Comparison of ENCODE assay signal across 20 cellular contexts in genomic region chr4:154009795-154010194, GRCh38.
A peak's percentile ranks its signal among the peaks of the same experiment; 100 is the strongest.
DNase-seq lines count a peak whose midpoint lies in the region; ATAC-seq and TF ChIP-seq lines count a peak whose summit lies in the region.
"Had no signal": no experiment of that assay in that cellular context is flagged by ENCODE, and none has a peak within 500 bp of the region (broad histone marks: within the 10 kb centered on the region; RNA-seq: fewer than 3 reads in every experiment).

No MANE protein-coding gene starts in this region.

- BruUV-seq in mammary epithelial cell (replicated peaks; lab: Mats Ljungman, UMichigan): no TSS peak
- BruUV-seq in PC-9 (replicated peaks; lab: Mats Ljungman, UMichigan): no TSS peak

- no peaks in the 10 kb centered on the region for H3K9me3 ChIP-seq in mammary epithelial cell (replicated peaks; ENCODE audit: insufficient read depth, low read length)
- H3K9me3 ChIP-seq in gastroesophageal sphincter: no peaks in the 10 kb centered on the region
- no peaks in the 10 kb centered on the region for H3K9me3 ChIP-seq in psoas muscle
- H3K9me3 ChIP-seq in suprapubic skin: no peaks in the 10 kb centered on the region
- no peaks in the 10 kb centered on the region for H3K9me3 ChIP-seq in PC-9 (ENCODE audit: insufficient read depth, low read depth)
- H3K9me3 ChIP-seq: A549, Caco-2 had no signal

- POLR2A ChIA-PET in PC-9 (lab: Charles Lee; ENCODE audit: unreplicated experiment): no interaction called here

- H3K9me2 ChIP-seq in PC-9 (ENCODE audit: insufficient read depth): no peaks in the 10 kb centered on the region

- H2AFZ ChIP-seq in mammary epithelial cell (ENCODE audit: low read depth, low read length) (peak overlapping the region; percentile 95), PC-9 (no peak overlapping the region)

- H3K36me3 ChIP-seq in mammary epithelial cell (ENCODE audit: insufficient read depth, low read length) (no peaks in the 10 kb centered on the region), gastroesophageal sphincter (no peaks in the 10 kb centered on the region), psoas muscle (ENCODE audit: insufficient read depth in 1 of 2, low read depth in 1 of 2) (no peaks in the 10 kb centered on the region), suprapubic skin (no peaks in the 10 kb centered on the region), PC-9 (ENCODE audit: low read depth) (no peaks in the 10 kb centered on the region)

- H3K4me3 ChIP-seq in mammary epithelial cell (replicated peaks in 1 of 3; ENCODE audit: insufficient read depth in 1 of 3, low read depth in 2 of 3, low read length in 3 of 3): no peak overlapping the region
- no peak overlapping the region for H3K4me3 ChIP-seq in gastroesophageal sphincter
- no peak overlapping the region for H3K4me3 ChIP-seq in psoas muscle
- H3K4me3 ChIP-seq in suprapubic skin: no peak overlapping the region
- H3K4me3 ChIP-seq in PC-9: no peak overlapping the region
- H3K4me3 ChIP-seq: A549 had no signal

- ATAC-seq in gastroesophageal sphincter (no peak), psoas muscle (peak in 1 of 4 donors; percentile 35), HG03135 (IDR thresholded peaks at IDR 0.05; ENCODE audit: unreplicated experiment) (no peak)
- ATAC-seq: A549, Right ventricle myocardium inferior had no signal

- no peak overlapping the region for H3K4me3 Mint-ChIP-seq in chondrocyte (ENCODE audit: unreplicated experiment)
- H3K4me3 Mint-ChIP-seq: CD4-positive, alpha-beta T cell; H9 had no signal

- H4K20me1 ChIP-seq in mammary epithelial cell (ENCODE audit: insufficient read depth, low read length): no peaks in the 10 kb centered on the region
- no peaks in the 10 kb centered on the region for H4K20me1 ChIP-seq in PC-9 (ENCODE audit: insufficient read depth)

- H3K4me2 ChIP-seq in mammary epithelial cell (ENCODE audit: insufficient read depth, low read depth, low read length) (peak overlapping the region; percentile 50), PC-9 (no peak overlapping the region)
- H3K4me2 ChIP-seq: A549 had no signal

- TF ChIP-seq CTCF in mammary epithelial cell (conservative IDR thresholded peaks at IDR 0.05 in 1 of 2, IDR thresholded peaks at IDR 0.05 in 1 of 2; ENCODE audit: extremely low read depth in 1 of 2, insufficient read depth in 1 of 2, low read depth in 1 of 2, low read length in 2 of 2) (no peak), gastroesophageal sphincter (IDR thresholded peaks at IDR 0.05) (no peak), psoas muscle (IDR thresholded peaks at IDR 0.05) (no peak), suprapubic skin (IDR thresholded peaks at IDR 0.05) (no peak), PC-9 (conservative IDR thresholded peaks at IDR 0.05) (no peak), chondrocyte (IDR thresholded peaks at IDR 0.05) (no peak)

- no peaks in the 10 kb centered on the region for H3F3A ChIP-seq in PC-9 (ENCODE audit: insufficient read depth, low read depth)

- no peak overlapping the region for H3K27ac Mint-ChIP-seq in chondrocyte (ENCODE audit: unreplicated experiment)
- H3K27ac Mint-ChIP-seq: CD4-positive, alpha-beta T cell; H9 had no signal

- DNase-seq in mammary epithelial cell (no peak), psoas muscle (no peak), suprapubic skin (ENCODE audit: low spot score in 2 of 2) (no peak), PC-9 (no peak), LoVo (ENCODE audit: low spot score) (no peak), chondrocyte (ENCODE audit: low spot score) (no peak)
- DNase-seq: Caco-2; CD4-positive, alpha-beta T cell; GDM1; H9; Kasumi-1; NCI-H1105; NCI-H2081; NCI-H510A; NCI-H748 treated with DMSO at 0.1 percent for 48 hours; NK-92 treated with Interleukin-12 subunit alpha and Interleukin-12 subunit beta, amount 100 ng/mL, for 24 hours had no signal

- dilution Hi-C loops in mammary epithelial cell (cut with HindIII; ENCODE audit: low sequenced_read_pairs): no loop called here

- CTCF ChIA-PET in mammary epithelial cell (lab: Charles Lee; ENCODE audit: low non-redundant PET): no interaction called here
- CTCF ChIA-PET in PC-9 (lab: Charles Lee): no interaction called here

- intact Hi-C loops in mammary epithelial cell (cut with micrococcal nuclease): loop anchor here (5.0 kb wide), 1 partner anchor 158 kb away; no protein-coding TSS in a partner anchor
- intact Hi-C loops in psoas muscle (cut with DNase I): no loop called here
- intact Hi-C loops in PC-9 (cut with micrococcal nuclease; ENCODE audit: unreplicated experiment): no loop called here

- H3K27me3 Mint-ChIP-seq in chondrocyte (ENCODE audit: low read depth): no peaks in the 10 kb centered on the region
- H3K27me3 Mint-ChIP-seq: CD4-positive, alpha-beta T cell had no signal

- no peak overlapping the region for H3K9ac ChIP-seq in mammary epithelial cell (ENCODE audit: insufficient read depth, low read length)

- H3K27ac ChIP-seq in mammary epithelial cell (ENCODE audit: insufficient read depth, low read depth, low read length): peak overlapping the region; percentile 46
- peak overlapping the region; percentile 20 to 79 (median 74) for H3K27ac ChIP-seq in gastroesophageal sphincter
- H3K27ac ChIP-seq in psoas muscle: peak overlapping the region; percentile 10
- peak overlapping the region; percentile 73 for H3K27ac ChIP-seq in suprapubic skin
- H3K27ac ChIP-seq in PC-9: no peak overlapping the region
- H3K27ac ChIP-seq: A549 had no signal

- peaks cover 15% of the 10 kb centered on the region for H3K36me3 Mint-ChIP-seq in chondrocyte (ENCODE audit: low read depth)

- WGBS in mammary epithelial cell (ENCODE audit: low coverage, missing lambda C conversion rate): 2% methylated on average over 6 of the region's 6 CpGs
- WGBS in gastroesophageal sphincter (ENCODE audit: low coverage in 1 of 2), 2 donors: 46 to 80% methylated on average over 5 to 6 of the region's 6 CpGs
- WGBS in psoas muscle, 3 donors: 49 to 51% (median 50%) methylated on average over 6 of the region's 6 CpGs
- 48% methylated on average over 6 of the region's 6 CpGs for WGBS in suprapubic skin

- H3K4me1 ChIP-seq in mammary epithelial cell (ENCODE audit: insufficient read depth, low read length): peaks cover 22% of the 10 kb centered on the region
- peaks cover 0 to 33% (median 22%) of the 10 kb centered on the region in 3 donors for H3K4me1 ChIP-seq in gastroesophageal sphincter
- no peaks in the 10 kb centered on the region for H3K4me1 ChIP-seq in psoas muscle
- peaks cover 13% of the 10 kb centered on the region for H3K4me1 ChIP-seq in suprapubic skin
- no peaks in the 10 kb centered on the region for H3K4me1 ChIP-seq in PC-9 (replicated peaks; ENCODE audit: insufficient read depth)
- H3K4me1 ChIP-seq: A549, Caco-2 had no signal

- no peaks in the 10 kb centered on the region for H3K79me2 ChIP-seq in mammary epithelial cell (ENCODE audit: insufficient read depth, low read length)
- no peaks in the 10 kb centered on the region for H3K79me2 ChIP-seq in PC-9 (ENCODE audit: low read depth)

- TF ChIP-seq POLR2A in gastroesophageal sphincter (IDR thresholded peaks at IDR 0.05) (no peak), suprapubic skin (IDR thresholded peaks at IDR 0.05) (no peak)

- peaks cover 77% of the 10 kb centered on the region for H3K4me1 Mint-ChIP-seq in chondrocyte (ENCODE audit: low read depth)

- no peak for TF ChIP-seq EP300 in gastroesophageal sphincter (IDR thresholded peaks at IDR 0.05)
- no peak for TF ChIP-seq EP300 in suprapubic skin (IDR thresholded peaks at IDR 0.05)

- in situ Hi-C loops in mammary epithelial cell (cut with MboI; ENCODE audit: low sequenced_read_pairs in 2 of 2): no loop called here

- no peaks in the 10 kb centered on the region for H3K27me3 ChIP-seq in mammary epithelial cell (ENCODE audit: insufficient read depth, low read length)
- H3K27me3 ChIP-seq in gastroesophageal sphincter: no peaks in the 10 kb centered on the region
- H3K27me3 ChIP-seq in psoas muscle (ENCODE audit: insufficient read depth in 3 of 3, low read length in 2 of 3): no peaks in the 10 kb centered on the region
- H3K27me3 ChIP-seq in suprapubic skin: no peaks in the 10 kb centered on the region
- no peaks in the 10 kb centered on the region for H3K27me3 ChIP-seq in PC-9 (ENCODE audit: insufficient read depth, low read depth)

- peaks cover 14% of the 10 kb centered on the region for H3K9me3 Mint-ChIP-seq in chondrocyte (ENCODE audit: low read depth)
- H3K9me3 Mint-ChIP-seq: CD4-positive, alpha-beta T cell; H9 had no signal
